ENCODE assay signal across 7 cellular contexts in the genomic region with DNA sequence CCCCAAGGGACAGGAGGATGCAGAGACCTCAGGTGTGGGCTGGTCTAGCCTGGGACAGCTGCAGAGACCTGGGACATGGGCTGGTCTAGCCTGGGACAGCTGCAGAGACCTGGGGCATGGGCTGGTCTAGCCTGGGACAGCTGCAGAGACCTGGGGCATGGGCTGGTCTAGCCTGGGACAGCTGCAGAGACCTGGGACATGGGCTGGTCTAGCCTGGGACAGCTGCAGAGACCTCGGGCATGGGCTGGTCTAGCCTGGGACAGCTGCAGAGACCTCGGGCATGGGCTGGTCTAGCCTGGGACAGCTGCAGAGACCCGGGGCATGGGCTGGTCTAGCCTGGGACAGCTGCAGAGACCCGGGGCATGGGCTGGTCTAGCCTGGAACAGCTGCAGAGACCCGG.
DNase-seq lines count a peak whose midpoint lies in the region; ATAC-seq, FAIRE-seq and TF ChIP-seq lines count a peak whose summit lies in the region.
"Not testable (repeated sequence)": the region's sequence is repeated elsewhere in the genome, so short reads cannot be mapped to it uniquely, and the experiment has no call there.

No MANE protein-coding gene starts in this region.

- not testable (repeated sequence) for H3K4me3 ChIP-seq in bronchial epithelial cell (ENCODE audit: low read depth, low read length)

- not testable (repeated sequence) for TF ChIP-seq CTCF in bronchial epithelial cell (IDR thresholded peaks at IDR 0.05; ENCODE audit: insufficient read depth, low read length, severe bottlenecking); osteocyte (IDR thresholded peaks at IDR 0.05)

- CTCF ChIA-PET in activated CD8-positive, alpha-beta memory T cell treated with anti-CD3 and anti-CD28 coated beads, Interleukin-2, amount 10 ng/mL, durations not matched to agents 7 days and 5 days (lab: Charles Lee), result not testable (repeated sequence)

- ATAC-seq in activated CD8-positive, alpha-beta memory T cell treated with anti-CD3 and anti-CD28 coated beads, Interleukin-2, amount 10 ng/mL, durations not matched to agents 7 days and 5 days; left lobe of liver: not testable (repeated sequence)

- H3K27ac ChIP-seq in angular gyrus (ENCODE audit: low read depth, low read length) (peak overlapping the region; percentile 80), cingulate gyrus (ENCODE audit: low read depth, low read length) (peak overlapping the region; percentile 77)

- not testable (repeated sequence) for H3K27me3 ChIP-seq in bronchial epithelial cell (ENCODE audit: control insufficient read depth, insufficient read depth, low read length)

- peak; percentile 9 for FAIRE-seq in GM12891 (lab: Jason Lieb, UNC)
- FAIRE-seq in bronchial epithelial cell (lab: Jason Lieb, UNC), result peak; percentile 79

- H3K36me3 Mint-ChIP-seq in activated CD8-positive, alpha-beta memory T cell treated with anti-CD3 and anti-CD28 coated beads, Interleukin-2, amount 10 ng/mL, durations not matched to agents 7 days and 5 days; osteocyte (ENCODE audit: unreplicated experiment): not testable (repeated sequence)

- not testable (repeated sequence) for H3K4me1 Mint-ChIP-seq in activated CD8-positive, alpha-beta memory T cell treated with anti-CD3 and anti-CD28 coated beads, Interleukin-2, amount 10 ng/mL, durations not matched to agents 7 days and 5 days; osteocyte (ENCODE audit: unreplicated experiment)

- H3K36me3 ChIP-seq in bronchial epithelial cell (ENCODE audit: control insufficient read depth, insufficient read depth, low read length), result not testable (repeated sequence)

- DNase-seq in GM12891 (ENCODE audit: insufficient read length, low spot score); bronchial epithelial cell (ENCODE audit: low read depth): not testable (repeated sequence)
- peak; percentile 9 for DNase-seq in activated CD8-positive, alpha-beta memory T cell treated with anti-CD3 and anti-CD28 coated beads, Interleukin-2, amount 10 ng/mL, durations not matched to agents 7 days and 5 days
- peak; percentile 18 for DNase-seq in left lobe of liver (ENCODE audit: low spot score)
- peak; percentile 67 for DNase-seq in osteocyte (ENCODE audit: extremely low spot score, unreplicated experiment)

- TF ChIP-seq POLR2A in GM12891 (IDR thresholded peaks at IDR 0.05; ENCODE audit: low read depth, low read length), result not testable (repeated sequence)

- not testable (repeated sequence) for H3K9me3 Mint-ChIP-seq in activated CD8-positive, alpha-beta memory T cell treated with anti-CD3 and anti-CD28 coated beads, Interleukin-2, amount 10 ng/mL, durations not matched to agents 7 days and 5 days (ENCODE audit: low read depth); osteocyte (ENCODE audit: unreplicated experiment)

- not testable (repeated sequence) for H3K27ac Mint-ChIP-seq in activated CD8-positive, alpha-beta memory T cell treated with anti-CD3 and anti-CD28 coated beads, Interleukin-2, amount 10 ng/mL, durations not matched to agents 7 days and 5 days; osteocyte (ENCODE audit: unreplicated experiment)

- H3K27me3 Mint-ChIP-seq in activated CD8-positive, alpha-beta memory T cell treated with anti-CD3 and anti-CD28 coated beads, Interleukin-2, amount 10 ng/mL, durations not matched to agents 7 days and 5 days; osteocyte (ENCODE audit: unreplicated experiment): not testable (repeated sequence)

- not testable (repeated sequence) for H3K4me3 Mint-ChIP-seq in activated CD8-positive, alpha-beta memory T cell treated with anti-CD3 and anti-CD28 coated beads, Interleukin-2, amount 10 ng/mL, durations not matched to agents 7 days and 5 days; osteocyte (ENCODE audit: unreplicated experiment)
